25 cellular contexts compared by ENCODE assay signal in the genomic region with DNA sequence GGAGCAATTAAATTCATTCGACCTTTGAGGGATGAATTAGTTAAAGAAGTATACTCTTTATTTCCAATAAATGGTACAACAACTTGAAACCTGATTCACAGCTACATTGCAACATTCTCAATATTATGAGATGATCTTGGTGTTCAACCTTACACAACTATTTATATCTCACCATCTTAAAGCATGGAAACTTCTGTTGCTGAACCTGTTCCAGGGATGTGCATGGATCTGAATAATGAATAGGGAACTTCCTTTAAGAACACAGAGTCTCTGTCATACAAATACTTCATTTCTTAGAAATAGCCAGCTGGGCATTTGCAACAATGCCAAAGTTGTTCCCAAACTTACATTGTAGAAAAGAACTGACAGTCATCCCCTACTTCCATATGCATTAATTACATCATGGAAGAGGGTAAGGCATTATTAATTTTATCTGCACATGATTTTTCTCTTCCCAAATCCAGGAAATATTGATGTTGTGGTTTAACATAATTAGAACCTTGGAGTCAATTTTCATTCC.
"Had no signal": no experiment of that assay in that cellular context is flagged by ENCODE, and none has a peak within 500 bp of the region (broad histone marks: within the 10 kb centered on the region; RNA-seq: fewer than 3 reads in every experiment).

No MANE protein-coding gene starts in this region.

- H3K4me3 ChIP-seq: cardiac muscle cell, MG63 had no signal

- H3K9ac ChIP-seq: KMS-11 had no signal

- H3K36me3 ChIP-seq: brain microvascular endothelial cell, cardiac muscle cell, MG63 had no signal

- H3K27ac Mint-ChIP-seq: activated CD4-positive, alpha-beta T cell treated with anti-CD3 and anti-CD28 coated beads, Interleukin-2, amount 10 ng/mL, durations not matched to agents 24 days and 14 days; activated CD8-positive, alpha-beta memory T cell treated with anti-CD3 and anti-CD28 coated beads, Interleukin-2, amount 10 ng/mL, durations not matched to agents 7 days and 5 days; activated naive CD4-positive, alpha-beta T cell treated with anti-CD3 and anti-CD28 coated beads, Interleukin-2, amount 50 U/mL, for 72 hours; activated naive CD8-positive, alpha-beta T cell treated with anti-CD3 and anti-CD28 coated beads, Interleukin-2, amount 50 U/mL, for 24 hours; activated T-cell treated with anti-CD3 and anti-CD28 coated beads, Interleukin-2, amount 50 U/mL, for 24 hours; T-helper 17 cell; WTC11 had no signal

- H3K36me3 Mint-ChIP-seq: activated CD8-positive, alpha-beta memory T cell treated with anti-CD3 and anti-CD28 coated beads, Interleukin-2, amount 10 ng/mL, durations not matched to agents 7 days and 5 days; activated naive CD4-positive, alpha-beta T cell treated with anti-CD3 and anti-CD28 coated beads, Interleukin-2, amount 50 U/mL, for 72 hours; WTC11 had no signal

- H3K27me3 ChIP-seq: brain microvascular endothelial cell, cardiac muscle cell, MG63 had no signal

- DNase-seq: activated CD4-positive, alpha-beta T cell treated with anti-CD3 and anti-CD28 coated beads for 1 hour; activated CD4-positive, alpha-beta T cell treated with anti-CD3 and anti-CD28 coated beads, Interleukin-2, amount 10 ng/mL, durations not matched to agents 24 days and 14 days; activated CD4-positive, alpha-beta T cell treated with anti-CD3 and anti-CD28 coated beads, Interleukin-2, amount 50 U/mL, for 48 hours; activated CD8-positive, alpha-beta memory T cell treated with anti-CD3 and anti-CD28 coated beads, Interleukin-2, amount 10 ng/mL, durations not matched to agents 7 days and 5 days; activated effector memory CD4-positive, alpha-beta T cell treated with anti-CD3 and anti-CD28 coated beads, Interleukin-2, amount 50 U/mL, for 16 hours; activated naive CD4-positive, alpha-beta T cell treated with Interleukin-2 at 50 U/mL for 16 hours; activated naive CD8-positive, alpha-beta T cell treated with anti-CD3 and anti-CD28 coated beads, Interleukin-2, amount 50 U/mL, for 24 hours; activated T-cell treated with anti-CD3 and anti-CD28 coated beads, Interleukin-2, amount 50 U/mL, for 24 hours; amygdala; brain microvascular endothelial cell; MG63; NCI-H1092 treated with DMSO at 0.1 percent for 48 hours; NCI-H1417 treated with DMSO at 0.1 percent for 48 hours; NCI-H1694 treated with DMSO at 0.1 percent for 48 hours; NCI-H2029 treated with DMSO at 0.1 percent for 48 hours; NCI-H510A treated with DMSO at 0.1 percent for 48 hours; NCI-H69; PC-3; SHP77 treated with DMSO at 0.1 percent for 48 hours; T-helper 17 cell; T-helper 9 cell had no signal

- H3K27ac ChIP-seq: brain microvascular endothelial cell, cardiac muscle cell, KMS-11 had no signal

- H3K4me2 ChIP-seq: KMS-11 had no signal

- H3K9me3 Mint-ChIP-seq: activated CD4-positive, alpha-beta T cell treated with anti-CD3 and anti-CD28 coated beads, Interleukin-2, amount 10 ng/mL, durations not matched to agents 24 days and 14 days; activated naive CD4-positive, alpha-beta T cell treated with anti-CD3 and anti-CD28 coated beads, Interleukin-2, amount 50 U/mL, for 72 hours; activated naive CD8-positive, alpha-beta T cell treated with anti-CD3 and anti-CD28 coated beads, Interleukin-2, amount 50 U/mL, for 24 hours; activated T-cell treated with anti-CD3 and anti-CD28 coated beads, Interleukin-2, amount 50 U/mL, for 24 hours; WTC11 had no signal

- H3K4me1 Mint-ChIP-seq: T-helper 17 cell had no signal

- H3K4me3 Mint-ChIP-seq: activated CD4-positive, alpha-beta T cell treated with anti-CD3 and anti-CD28 coated beads, Interleukin-2, amount 10 ng/mL, durations not matched to agents 24 days and 14 days; activated CD8-positive, alpha-beta memory T cell treated with anti-CD3 and anti-CD28 coated beads, Interleukin-2, amount 10 ng/mL, durations not matched to agents 7 days and 5 days; activated naive CD8-positive, alpha-beta T cell treated with anti-CD3 and anti-CD28 coated beads, Interleukin-2, amount 50 U/mL, for 24 hours; activated T-cell treated with anti-CD3 and anti-CD28 coated beads, Interleukin-2, amount 50 U/mL, for 24 hours; T-helper 17 cell; WTC11 had no signal
